In genomic region chr13:71493189-71493588, GRCh38 we compare ENCODE assay signal across 12 cellular contexts.
DNase-seq lines count a peak whose midpoint lies in the region; ATAC-seq and TF ChIP-seq lines count a peak whose summit lies in the region.
"Had no signal": no experiment of that assay in that cellular context is flagged by ENCODE, and none has a peak within 500 bp of the region (broad histone marks: within the 10 kb centered on the region; RNA-seq: fewer than 3 reads in every experiment).

No MANE protein-coding gene starts in this region.

- H3F3A ChIP-seq in SU-DHL-6 (ENCODE audit: insufficient read depth) = no peaks in the 10 kb centered on the region

- no peak overlapping the region for H2AK5ac ChIP-seq in IMR-90 (ENCODE audit: low read depth, low read length)

- H3K9me3 ChIP-seq in IMR-90 (ENCODE audit: control insufficient read depth, insufficient read depth, low read length) = no peaks in the 10 kb centered on the region
- no peaks in the 10 kb centered on the region for H3K9me3 ChIP-seq in SU-DHL-6 (ENCODE audit: insufficient read depth, low read length)
- no peaks in the 10 kb centered on the region for H3K9me3 ChIP-seq in lower lobe of right lung
- H3K9me3 ChIP-seq: BLaER1 treated with 17β-estradiol and CSF1 and Interleukin-3, amounts not matched to agents 10 nM and 100 nM had no signal

- POLR2A ChIA-PET in IMR-90 (lab: Charles Lee; ENCODE audit: unreplicated experiment) = no interaction called here

- TF ChIP-seq POLR2A in IMR-90 (IDR thresholded peaks at IDR 0.05; ENCODE audit: low read depth, low read length) = no peak

- no peaks in the 10 kb centered on the region for H3K79me2 ChIP-seq in SU-DHL-6 (ENCODE audit: insufficient read depth, low read length)

- intact Hi-C loops in IMR-90 (cut with micrococcal nuclease) = no loop called here
- intact Hi-C loops in lower lobe of right lung (cut with DNase I) = no loop called here

- no peaks in the 10 kb centered on the region for H3K27me3 ChIP-seq in IMR-90 (ENCODE audit: control insufficient read depth, insufficient read depth, low read length)
- no peaks in the 10 kb centered on the region for H3K27me3 ChIP-seq in SU-DHL-6 (ENCODE audit: low read length)
- no peaks in the 10 kb centered on the region for H3K27me3 ChIP-seq in lower lobe of right lung (ENCODE audit: low read depth)
- H3K27me3 ChIP-seq: BLaER1 treated with 17β-estradiol and CSF1 and Interleukin-3, amounts not matched to agents 10 nM and 100 nM had no signal

- H3K9me3 Mint-ChIP-seq in nephron progenitor cell = peaks cover 19% of the 10 kb centered on the region
- H3K9me3 Mint-ChIP-seq: CD8-positive, alpha-beta T cell; H9 had no signal

- no peak overlapping the region for H3K4me2 ChIP-seq in IMR-90 (ENCODE audit: low read depth, low read length)
- H3K4me2 ChIP-seq in SU-DHL-6 (ENCODE audit: low read depth, low read length, poor library complexity, severe bottlenecking) = no peak overlapping the region
- H3K4me2 ChIP-seq: BLaER1 treated with 17β-estradiol and CSF1 and Interleukin-3, amounts not matched to agents 10 nM and 100 nM had no signal

- H3K4ac ChIP-seq in IMR-90 (ENCODE audit: low read depth, low read length) = no peak overlapping the region

- H3K9ac ChIP-seq in IMR-90 (ENCODE audit: low read depth, low read length) (no peak overlapping the region), SU-DHL-6 (ENCODE audit: low read length) (no peak overlapping the region)
- H3K9ac ChIP-seq: BLaER1 treated with 17β-estradiol and CSF1 and Interleukin-3, amounts not matched to agents 10 nM and 100 nM had no signal

- H3K4me1 ChIP-seq in IMR-90 (ENCODE audit: control insufficient read depth, insufficient read depth, low read length) (no peaks in the 10 kb centered on the region; the same call in 1 of the 2 replicates), lower lobe of right lung (no peaks in the 10 kb centered on the region)

- H4K5ac ChIP-seq in IMR-90 (ENCODE audit: low read depth, low read length) = no peak overlapping the region

- no peaks in the 10 kb centered on the region for H3K9me1 ChIP-seq in IMR-90 (ENCODE audit: insufficient read depth, low read length)

- H3K79me1 ChIP-seq in IMR-90 (ENCODE audit: low read depth in 1 of 2, low read length in 2 of 2) = no peaks in the 10 kb centered on the region

- peaks cover 72% of the 10 kb centered on the region for H3K36me3 Mint-ChIP-seq in nephron progenitor cell (ENCODE audit: low read depth)
- H3K36me3 Mint-ChIP-seq: CD8-positive, alpha-beta T cell had no signal

- no peaks in the 10 kb centered on the region for H3K27me3 Mint-ChIP-seq in nephron progenitor cell (ENCODE audit: low read depth, poor library complexity)
- H3K27me3 Mint-ChIP-seq: B cell had no signal

- H4K8ac ChIP-seq in IMR-90 (ENCODE audit: low read depth in 2 of 2, low read length in 2 of 2) = no peak overlapping the region

- no peak overlapping the region for H3K4me3 ChIP-seq in IMR-90 (ENCODE audit: insufficient read depth, low read depth, low read length)
- no peak overlapping the region for H3K4me3 ChIP-seq in SU-DHL-6 (ENCODE audit: insufficient read depth, low read length, poor library complexity, severe bottlenecking)
- H3K4me3 ChIP-seq in lower lobe of right lung = no peak overlapping the region
- H3K4me3 ChIP-seq: BLaER1 treated with 17β-estradiol and CSF1 and Interleukin-3, amounts not matched to agents 10 nM and 100 nM had no signal

- H2BK5ac ChIP-seq in IMR-90 (ENCODE audit: low read depth, low read length, poor library complexity, severe bottlenecking) = no peak overlapping the region

- H4K20me1 ChIP-seq in IMR-90 (ENCODE audit: insufficient read depth, low read length) = no peaks in the 10 kb centered on the region
- H4K20me1 ChIP-seq in SU-DHL-6 (ENCODE audit: low read depth, low read length) = no peaks in the 10 kb centered on the region
- H4K20me1 ChIP-seq: BLaER1 treated with 17β-estradiol and CSF1 and Interleukin-3, amounts not matched to agents 10 nM and 100 nM had no signal

- DNase-seq in ELF-1 (ENCODE audit: low read depth, low spot score) = peak; percentile 32
- DNase-seq in IMR-90 = no peak
- DNase-seq in nephron progenitor cell = peak; percentile 12
- no peak for DNase-seq in lower lobe of right lung
- DNase-seq in NCI-H2196 treated with DMSO at 0.1 percent for 48 hours (lab: John Stamatoyannopoulos, UW; ENCODE audit: unreplicated experiment) = no peak
- DNase-seq: Calu3; CD8-positive, alpha-beta T cell; DMS79 treated with DMSO at 0.1 percent for 48 hours; H9 had no signal

- H2BK15ac ChIP-seq in IMR-90 (ENCODE audit: low read depth, low read length) = no peak overlapping the region

- no peak overlapping the region for H3K18ac ChIP-seq in IMR-90 (ENCODE audit: low read depth, low read length)

- H4K91ac ChIP-seq in IMR-90 (ENCODE audit: insufficient read depth, low read depth, low read length) = no peak overlapping the region

- no peak overlapping the region for H3K23ac ChIP-seq in IMR-90 (ENCODE audit: low read depth, low read length)

- H3K56ac ChIP-seq in IMR-90 (ENCODE audit: extremely low read depth, insufficient read depth, low read length) = no peak overlapping the region

- H3K27ac ChIP-seq in IMR-90 (ENCODE audit: insufficient read depth, low read length) (no peak overlapping the region), SU-DHL-6 (ENCODE audit: low read depth, low read length) (no peak overlapping the region), lower lobe of right lung (no peak overlapping the region)
- H3K27ac ChIP-seq: BLaER1 treated with 17β-estradiol and CSF1 and Interleukin-3, amounts not matched to agents 10 nM and 100 nM had no signal

- WGBS in IMR-90 (ENCODE audit: extremely low coverage in 2 of 2, insufficient read length in 1 of 2), 2 experiments = no CpG with 5 or more reads among the region's 2 CpGs

- H2BK20ac ChIP-seq in IMR-90 (ENCODE audit: low read depth, low read length) = no peak overlapping the region

- H3K36me3 ChIP-seq in IMR-90 (ENCODE audit: control insufficient read depth, insufficient read depth, low read length) (no peaks in the 10 kb centered on the region), SU-DHL-6 (ENCODE audit: low read length) (no peaks in the 10 kb centered on the region), lower lobe of right lung (no peaks in the 10 kb centered on the region)
- H3K36me3 ChIP-seq: BLaER1 treated with 17β-estradiol and CSF1 and Interleukin-3, amounts not matched to agents 10 nM and 100 nM had no signal

- dilution Hi-C loops in IMR-90 (cut with HindIII; ENCODE audit: low sequenced_read_pairs, unreplicated experiment) = no loop called here

- no peak overlapping the region for H2BK120ac ChIP-seq in IMR-90 (ENCODE audit: low read depth, low read length)

- H3K14ac ChIP-seq in IMR-90 (replicated peaks; ENCODE audit: low read depth, low read length) = no peak overlapping the region

- H3K9me2 ChIP-seq in SU-DHL-6 (replicated peaks; ENCODE audit: insufficient read depth, low read length) = no peaks in the 10 kb centered on the region

- CTCF ChIA-PET in IMR-90 (lab: Yijun Ruan, JAX) = interaction anchor here (0.8 kb wide), 1 partner anchor 9 kb away, joined by 3 read pairs; no protein-coding TSS in a partner anchor

- no peak for TF ChIP-seq CTCF in IMR-90 (conservative IDR thresholded peaks at IDR 0.05; ENCODE audit: low read depth, low read length)
- TF ChIP-seq CTCF in SU-DHL-6 (IDR thresholded peaks at IDR 0.05; ENCODE audit: insufficient read depth, low read length, poor library complexity, severe bottlenecking) = no peak
- TF ChIP-seq CTCF in nephron progenitor cell (IDR thresholded peaks at IDR 0.05) = no peak
- TF ChIP-seq CTCF in lower lobe of right lung (IDR thresholded peaks at IDR 0.05) = no peak

- BruUV-seq in IMR-90 (replicated peaks; lab: Mats Ljungman, UMichigan) = no TSS peak

- no peak for TF ChIP-seq RAD21 in IMR-90 (IDR thresholded peaks at IDR 0.05; ENCODE audit: low read length)

- peaks cover 29% of the 10 kb centered on the region for H3K4me1 Mint-ChIP-seq in nephron progenitor cell
- H3K4me1 Mint-ChIP-seq: B cell, H9 had no signal

- in situ Hi-C loops in IMR-90 (cut with MboI; ENCODE audit: low sequenced_read_pairs) = no loop called here

- no peak overlapping the region for H3K4me3 Mint-ChIP-seq in nephron progenitor cell
- H3K4me3 Mint-ChIP-seq: B cell; CD8-positive, alpha-beta T cell; H9 had no signal

- ATAC-seq in IMR-90 (ENCODE audit: low read depth) (no peak), lower lobe of right lung (no peak)
- ATAC-seq: CD8-positive, alpha-beta T cell had no signal

- peak overlapping the region; percentile 23 for H2AFZ ChIP-seq in IMR-90 (replicated peaks; ENCODE audit: low read length, poor library complexity)
- H2AFZ ChIP-seq in SU-DHL-6 (ENCODE audit: low read depth, low read length, severe bottlenecking) = peak overlapping the region; percentile 39

- no peak overlapping the region for H2AK9ac ChIP-seq in IMR-90 (replicated peaks; ENCODE audit: low read depth, low read length, poor library complexity)

- peak overlapping the region; percentile 32 for H3K27ac Mint-ChIP-seq in nephron progenitor cell
- H3K27ac Mint-ChIP-seq: B cell; CD8-positive, alpha-beta T cell; H9 had no signal

TF ChIP-seq in IMR-90, 13 proteins besides CTCF, POLR2A, EP300 and RAD21:
- TF ChIP-seq BHLHE40 (IDR thresholded peaks at IDR 0.05; ENCODE audit: low read depth, low read length) (no peak), CEBPB (IDR thresholded peaks at IDR 0.05; ENCODE audit: low read depth, low read length) (no peak), RCOR1 (IDR thresholded peaks at IDR 0.05; ENCODE audit: insufficient replicate concordance, low read length) (no peak), MXI1 (IDR thresholded peaks at IDR 0.05; ENCODE audit: borderline replicate concordance, low read depth, low read length) (no peak), SMC3 (IDR thresholded peaks at IDR 0.05; ENCODE audit: low read depth, low read length) (no peak)

Comparison
In these comparisons a context has a peak if more than half of its experiments do, and no peak if none do; other contexts are left out.
1. DNase-seq: peak in ELF-1 (single experiment) and nephron progenitor cell (single experiment); none in IMR-90 (single experiment), lower lobe of right lung (single experiment) and NCI-H2196 treated with DMSO at 0.1 percent for 48 hours (single experiment).